In genomic region chr19:49481020-49481683, GRCh38 we compare ENCODE assay signal across 2 cellular contexts.
TF ChIP-seq lines count a peak whose summit lies in the region.

No MANE protein-coding gene starts in this region.

TF ChIP-seq in A549, 52 proteins besides CTCF, POLR2A, EP300 and RAD21:
- TF ChIP-seq NPAS2 (CRISPR knock-in tag; IDR thresholded peaks at IDR 0.05; ENCODE audit: borderline replicate concordance), result no peak
- TF ChIP-seq RARB (CRISPR knock-in tag; IDR thresholded peaks at IDR 0.05), result no peak
- no peak for TF ChIP-seq ZNF302 (CRISPR knock-in tag; IDR thresholded peaks at IDR 0.05)
- TF ChIP-seq PHF8 (IDR thresholded peaks at IDR 0.05; ENCODE audit: borderline replicate concordance, low read depth), result no peak

TF ChIP-seq in H1, 55 proteins besides CTCF, POLR2A, EP300 and RAD21:
- TF ChIP-seq POLR2AphosphoS5 (IDR thresholded peaks at IDR 0.05; ENCODE audit: low read depth, low read length) (no peak), PHF8 (conservative IDR thresholded peaks at IDR 0.05; ENCODE audit: low read depth, low read length) (no peak), NANOG (IDR thresholded peaks at IDR 0.05; ENCODE audit: insufficient read depth, low read depth, low read length, poor library complexity, severe bottlenecking) (no peak)
- TF ChIP-seq, protein P1, sequence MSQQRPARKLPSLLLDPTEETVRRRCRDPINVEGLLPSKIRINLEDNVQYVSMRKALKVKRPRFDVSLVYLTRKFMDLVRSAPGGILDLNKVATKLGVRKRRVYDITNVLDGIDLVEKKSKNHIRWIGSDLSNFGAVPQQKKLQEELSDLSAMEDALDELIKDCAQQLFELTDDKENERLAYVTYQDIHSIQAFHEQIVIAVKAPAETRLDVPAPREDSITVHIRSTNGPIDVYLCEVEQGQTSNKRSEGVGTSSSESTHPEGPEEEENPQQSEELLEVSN (IDR thresholded peaks at IDR 0.05), result no peak
